Comparison of ENCODE assay signal across 11 cellular contexts in genomic region chr2:96819101-96819875, GRCh38. TPM values are rescaled to one million over a fixed set of nuclear protein-coding genes. Genes with fewer than 3 reads are reported as not detected.
DNase-seq lines count a peak whose midpoint lies in the region; ATAC-seq and TF ChIP-seq lines count a peak whose summit lies in the region.
"Had no signal": no experiment of that assay in that cellular context is flagged by ENCODE, and none has a peak within 500 bp of the region (broad histone marks: within the 10 kb centered on the region; RNA-seq: fewer than 3 reads in every experiment).

No MANE protein-coding gene starts in this region.

- no peak for DNase-seq in CD4-positive, CD25-positive, alpha-beta regulatory T cell
- no peak for DNase-seq in HFF-Myc (ENCODE audit: extremely low read depth, low read depth)
- DNase-seq in lower lobe of right lung = peak; percentile 68
- DNase-seq in hypothalamus (lab: John Stamatoyannopoulos, UW) = no peak
- DNase-seq: esophagus squamous epithelium, nucleus accumbens had no signal

- peak overlapping the region; percentile 57 for H3K4me3 ChIP-seq in CD4-positive, CD25-positive, alpha-beta regulatory T cell (ENCODE audit: low read depth, low read length)
- peak overlapping the region; percentile 68 for H3K4me3 ChIP-seq in HFF-Myc (replicated peaks; ENCODE audit: low read depth, low read length)
- peak overlapping the region; percentile 9 for H3K4me3 ChIP-seq in lower lobe of right lung

- H3K9me3 ChIP-seq in CD4-positive, CD25-positive, alpha-beta regulatory T cell (ENCODE audit: control insufficient read depth in 2 of 2, low read length in 2 of 2) = no peaks in the 10 kb centered on the region
- H3K9me3 ChIP-seq in lower lobe of right lung = no peaks in the 10 kb centered on the region
- H3K9me3 ChIP-seq: esophagus squamous epithelium had no signal

- no peaks in the 10 kb centered on the region for H3K27me3 Mint-ChIP-seq in CD4-positive, CD25-positive, alpha-beta regulatory T cell
- no peaks in the 10 kb centered on the region for H3K27me3 Mint-ChIP-seq in activated naive CD8-positive, alpha-beta T cell

- H3K4me1 Mint-ChIP-seq in CD4-positive, CD25-positive, alpha-beta regulatory T cell = peaks cover 25 to 71% (median 55%) of the 10 kb centered on the region in 4 donors
- H3K4me1 Mint-ChIP-seq in activated naive CD8-positive, alpha-beta T cell (ENCODE audit: low read depth) = peaks cover 60% of the 10 kb centered on the region

- no peak for ATAC-seq in CD4-positive, CD25-positive, alpha-beta regulatory T cell (ENCODE audit: low read depth in 2 of 2)
- ATAC-seq in lower lobe of right lung (peak; percentile 32 to 45), HG02973 (IDR thresholded peaks at IDR 0.05; ENCODE audit: unreplicated experiment) (no peak), GM18511 (IDR thresholded peaks at IDR 0.05; ENCODE audit: unreplicated experiment) (no peak), GM18519 (IDR thresholded peaks at IDR 0.05; ENCODE audit: low FRiP score, unreplicated experiment) (no peak)
- ATAC-seq: Panc1 had no signal

- peak overlapping the region; percentile 51 to 79 (median 69) for H3K27ac Mint-ChIP-seq in CD4-positive, CD25-positive, alpha-beta regulatory T cell
- no peak overlapping the region for H3K27ac Mint-ChIP-seq in activated naive CD8-positive, alpha-beta T cell

- no peak overlapping the region for H3K27ac ChIP-seq in CD4-positive, CD25-positive, alpha-beta regulatory T cell (ENCODE audit: insufficient read depth, low read length, poor library complexity, severe bottlenecking)
- no peak overlapping the region for H3K27ac ChIP-seq in lower lobe of right lung
- H3K27ac ChIP-seq: esophagus squamous epithelium had no signal

- peaks cover 5% of the 10 kb centered on the region for H3K36me3 Mint-ChIP-seq in CD4-positive, CD25-positive, alpha-beta regulatory T cell
- H3K36me3 Mint-ChIP-seq in activated naive CD8-positive, alpha-beta T cell = peaks cover 2% of the 10 kb centered on the region

- peak overlapping the region; percentile 87 to 96 (median 94) for H3K4me3 Mint-ChIP-seq in CD4-positive, CD25-positive, alpha-beta regulatory T cell
- peak overlapping the region; percentile 87 for H3K4me3 Mint-ChIP-seq in activated naive CD8-positive, alpha-beta T cell

- H3K27me3 ChIP-seq in CD4-positive, CD25-positive, alpha-beta regulatory T cell (ENCODE audit: control insufficient read depth, insufficient read depth, low read length) = no peaks in the 10 kb centered on the region
- H3K27me3 ChIP-seq in lower lobe of right lung (ENCODE audit: low read depth) = no peaks in the 10 kb centered on the region
- H3K27me3 ChIP-seq: esophagus squamous epithelium had no signal

- intact Hi-C loops in lower lobe of right lung (cut with DNase I) = no loop called here

- peaks cover 53% of the 10 kb centered on the region for H3K4me1 ChIP-seq in CD4-positive, CD25-positive, alpha-beta regulatory T cell (ENCODE audit: control insufficient read depth, insufficient read depth, low read length, poor library complexity, severe bottlenecking)
- H3K4me1 ChIP-seq in lower lobe of right lung = peaks cover 69% of the 10 kb centered on the region

- TF ChIP-seq CTCF in HFF-Myc (IDR thresholded peaks at IDR 0.05; ENCODE audit: low read depth, low read length, missing control alignments) (no peak), lower lobe of right lung (IDR thresholded peaks at IDR 0.05) (no peak)

- peaks cover 21% of the 10 kb centered on the region for H3K36me3 ChIP-seq in CD4-positive, CD25-positive, alpha-beta regulatory T cell (ENCODE audit: control insufficient read depth, insufficient read depth, low read length)
- peaks cover 32% of the 10 kb centered on the region for H3K36me3 ChIP-seq in lower lobe of right lung

- no peaks in the 10 kb centered on the region for H3K9me3 Mint-ChIP-seq in CD4-positive, CD25-positive, alpha-beta regulatory T cell
- H3K9me3 Mint-ChIP-seq in activated naive CD8-positive, alpha-beta T cell (ENCODE audit: low read depth) = no peaks in the 10 kb centered on the region

RNA-seq across cellular contexts. Expression of gene CNNM3, which starts 3.2 kb away (rescaled TPM):
- 33.1 TPM for total RNA-seq in CD4-positive, CD25-positive, alpha-beta regulatory T cell
- 10 to 100 TPM in 2 of 4 donors, 1 to 10 TPM in 2; 4.9 to 14.0 (median 7.9) TPM for polyA plus RNA-seq in CD4-positive, CD25-positive, alpha-beta regulatory T cell
- 29.0 TPM for total RNA-seq in lower lobe of right lung

RNA-seq across cellular contexts. Expression of gene ANKRD23, which starts 24.5 kb away (rescaled TPM):
- 16.4 TPM for total RNA-seq in CD4-positive, CD25-positive, alpha-beta regulatory T cell
- 1 to 10 TPM in 1 of 4 donors, under 1 TPM in 3; 0.68 to 1.1 (median 0.90) TPM for polyA plus RNA-seq in CD4-positive, CD25-positive, alpha-beta regulatory T cell
- 3.5 TPM for total RNA-seq in lower lobe of right lung

RNA-seq across cellular contexts. Expression of gene ANKRD39, which starts 38.5 kb away (rescaled TPM):
- 31.9 TPM for total RNA-seq in CD4-positive, CD25-positive, alpha-beta regulatory T cell
- 10 to 100 TPM; 30.2 to 44.4 (median 37.6) TPM for polyA plus RNA-seq in CD4-positive, CD25-positive, alpha-beta regulatory T cell
- total RNA-seq in lower lobe of right lung = 9.4 TPM

RNA-seq across cellular contexts. Expression of gene SEMA4C, which starts 50.6 kb away (rescaled TPM):
- 23.3 TPM for total RNA-seq in CD4-positive, CD25-positive, alpha-beta regulatory T cell
- 1 to 10 TPM; 1.3 to 3.1 (median 2.2) TPM for polyA plus RNA-seq in CD4-positive, CD25-positive, alpha-beta regulatory T cell
- total RNA-seq in lower lobe of right lung = 24.3 TPM

RNA-seq across cellular contexts. Expression of gene CNNM4, which starts 58.6 kb away (rescaled TPM):
- total RNA-seq in CD4-positive, CD25-positive, alpha-beta regulatory T cell = 11.2 TPM
- 1 to 10 TPM in 3 of 4 donors, under 1 TPM in 1; 0.98 to 3.2 (median 2.6) TPM for polyA plus RNA-seq in CD4-positive, CD25-positive, alpha-beta regulatory T cell
- 15.7 TPM for total RNA-seq in lower lobe of right lung

Comparison
In these comparisons a context has a peak if more than half of its experiments do, and no peak if none do; other contexts are left out.
1. ATAC-seq: peak in lower lobe of right lung (2 of 2); none in CD4-positive, CD25-positive, alpha-beta regulatory T cell (0 of 2), HG02973 (single experiment), GM18511 (single experiment) and GM18519 (single experiment).
2. H3K4me3 ChIP-seq: peak in every context shown above with its lines; median percentile 68 in HFF-Myc; 57 in CD4-positive, CD25-positive, alpha-beta regulatory T cell; 9 in lower lobe of right lung.